In the genomic region with DNA sequence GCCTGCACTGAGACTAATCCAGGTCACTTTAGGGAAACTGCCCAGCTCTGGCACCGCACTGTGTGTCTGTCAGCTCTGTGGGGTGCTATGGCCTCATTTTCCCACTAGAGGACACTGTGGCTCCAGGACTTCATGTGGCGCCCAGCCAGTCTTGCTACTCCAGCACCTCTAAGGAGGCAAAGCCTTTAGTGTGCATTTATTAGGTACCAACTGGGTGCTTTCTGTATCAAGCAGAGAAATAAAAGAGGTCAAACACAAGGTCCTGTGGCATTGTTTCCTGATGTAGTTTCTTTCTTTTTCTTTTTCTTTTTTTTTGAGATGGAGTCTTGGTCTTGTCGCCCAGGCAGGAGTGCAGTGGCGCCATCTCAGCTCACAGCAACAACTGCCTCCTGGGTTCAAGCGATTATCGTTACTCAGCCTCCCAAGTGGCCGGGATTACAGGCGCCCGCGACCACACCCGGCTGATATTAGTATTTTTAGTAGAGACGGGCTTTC, we compare ENCODE assay signal across 8 cellular contexts. TPM values are rescaled to one million over a fixed set of nuclear protein-coding genes. Genes with fewer than 3 reads are reported as not detected.
DNase-seq lines count a peak whose midpoint lies in the region; ATAC-seq and TF ChIP-seq lines count a peak whose summit lies in the region.

No MANE protein-coding gene starts in this region.

- H3K9me3 ChIP-seq in esophagus squamous epithelium, result no peaks in the 10 kb centered on the region

- H3K27me3 Mint-ChIP-seq in natural killer cell (ENCODE audit: low read depth in 2 of 2), result peaks cover 0 to 3% of the 10 kb centered on the region in 2 donors

- peak; percentile 48 to 95 (median 90) for TF ChIP-seq CTCF in esophagus squamous epithelium (IDR thresholded peaks at IDR 0.05)
- TF ChIP-seq CTCF in natural killer cell (IDR thresholded peaks at IDR 0.05), result peak; percentile 84

- no peak overlapping the region for H3K4me3 Mint-ChIP-seq in natural killer cell

- WGBS in esophagus squamous epithelium, 2 donors, result 57 to 61% methylated on average over 11 to 12 of the region's 12 CpGs

- ATAC-seq in natural killer cell, result peak; percentile 85 to 100 (median 98)
- ATAC-seq in HG03571 (IDR thresholded peaks at IDR 0.05; ENCODE audit: unreplicated experiment), result no peak

- no peak overlapping the region for H3K27ac Mint-ChIP-seq in natural killer cell

- no peaks in the 10 kb centered on the region for H3K4me1 Mint-ChIP-seq in natural killer cell

- no peak overlapping the region for H3K27ac ChIP-seq in esophagus squamous epithelium

- H3K27me3 ChIP-seq in esophagus squamous epithelium, result no peaks in the 10 kb centered on the region

- peaks cover 0 to 7% (median 0%) of the 10 kb centered on the region in 3 donors for H3K4me1 ChIP-seq in esophagus squamous epithelium

- no peaks in the 10 kb centered on the region for H3K36me3 Mint-ChIP-seq in natural killer cell

- DNase-seq in DMS114 treated with DMSO at 0.1 percent for 48 hours (lab: John Stamatoyannopoulos, UW; ENCODE audit: unreplicated experiment) (peak; percentile 35), HT1080 (ENCODE audit: low read depth) (peak; percentile 72), OCI-M2 (lab: John Stamatoyannopoulos, UW; ENCODE audit: unreplicated experiment) (peak; percentile 28), activated T-cell treated with anti-CD3 and anti-CD28 coated beads for 4 hours (peak; percentile 54), esophagus squamous epithelium (lab: John Stamatoyannopoulos, UW) (no peak), natural killer cell (peak; percentile 60)
- peak; percentile 10 to 42 (median 22) for DNase-seq in stimulated activated naive CD4-positive, alpha-beta T cell (lab: John Stamatoyannopoulos, UW)

- intact Hi-C loops in esophagus squamous epithelium (cut with DNase I) (no loop called here), natural killer cell (cut with micrococcal nuclease) (loop anchor here (1.0 to 10.0 kb wide), 3 partner anchors 66 to 210 kb away; a partner anchor contains a TSS)

- no peaks in the 10 kb centered on the region for H3K36me3 ChIP-seq in esophagus squamous epithelium

- no peaks in the 10 kb centered on the region for H3K9me3 Mint-ChIP-seq in natural killer cell

- H3K4me3 ChIP-seq in esophagus squamous epithelium, result no peak overlapping the region

- TF ChIP-seq POLR2A in esophagus squamous epithelium (IDR thresholded peaks at IDR 0.05), result no peak

RNA-seq across cellular contexts. Expression of a gene that starts 12.5 kb away (rescaled TPM):
- 0.03 and 0.27 TPM in 2 replicates for total RNA-seq in HT1080 (2014; rRNA removed; shearing (Covaris generic))
- polyA plus RNA-seq in HT1080 (2015; cell fraction: cytosol; rRNA removed), result 0.11 and 0.57 TPM in 2 replicates
- polyA plus RNA-seq in HT1080 (2015; cell fraction: nucleus; rRNA removed), result 0.57 TPM in 1 of 2 replicates, not detected in the other
- 1 to 10 TPM in 1 of 4 donors, under 1 TPM in 2, not detected in 1; 0.09 to 1.1 (median 0.76) TPM for total RNA-seq in esophagus squamous epithelium
- under 1 TPM in 2 of 3 donors, not detected in 1; 0.14 to 0.21 TPM for total RNA-seq in natural killer cell
